Comparison of ENCODE assay signal across 1 cellular context in genomic region chr3:30289324-30289723, GRCh38.
TF ChIP-seq lines count a peak whose summit lies in the region.

No MANE protein-coding gene starts in this region.

TF ChIP-seq in HepG2, 621 proteins besides CTCF, POLR2A, EP300 and RAD21 (continued from another document and continues in another):
- TF ChIP-seq, protein P1, sequence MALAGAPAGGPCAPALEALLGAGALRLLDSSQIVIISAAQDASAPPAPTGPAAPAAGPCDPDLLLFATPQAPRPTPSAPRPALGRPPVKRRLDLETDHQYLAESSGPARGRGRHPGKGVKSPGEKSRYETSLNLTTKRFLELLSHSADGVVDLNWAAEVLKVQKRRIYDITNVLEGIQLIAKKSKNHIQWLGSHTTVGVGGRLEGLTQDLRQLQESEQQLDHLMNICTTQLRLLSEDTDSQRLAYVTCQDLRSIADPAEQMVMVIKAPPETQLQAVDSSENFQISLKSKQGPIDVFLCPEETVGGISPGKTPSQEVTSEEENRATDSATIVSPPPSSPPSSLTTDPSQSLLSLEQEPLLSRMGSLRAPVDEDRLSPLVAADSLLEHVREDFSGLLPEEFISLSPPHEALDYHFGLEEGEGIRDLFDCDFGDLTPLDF (CRISPR knock-in tag; IDR thresholded peaks at IDR 0.05), result no peak
- TF ChIP-seq ZNF709 (CRISPR knock-in tag; IDR thresholded peaks at IDR 0.05) (no peak), KDM5B (CRISPR knock-in tag; IDR thresholded peaks at IDR 0.05; ENCODE audit: borderline replicate concordance) (no peak), KAT8 (CRISPR knock-in tag; IDR thresholded peaks at IDR 0.05) (peak; percentile 60; the same call in 1 of the 2 replicates), STAG1 (CRISPR knock-in tag; IDR thresholded peaks at IDR 0.05) (peak; percentile 26), RCOR2 (CRISPR knock-in tag; IDR thresholded peaks at IDR 0.05) (peak; percentile 73), PATZ1 (CRISPR knock-in tag; IDR thresholded peaks at IDR 0.05) (peak; percentile 14; the same call in 1 of the 2 replicates), FOXO1 (CRISPR knock-in tag; IDR thresholded peaks at IDR 0.05) (peak; percentile 37; the same call in 1 of the 2 replicates), RXRB (CRISPR knock-in tag; IDR thresholded peaks at IDR 0.05; ENCODE audit: borderline replicate concordance) (peak; percentile 68), ZMYM2 (CRISPR knock-in tag; IDR thresholded peaks at IDR 0.05) (peak; percentile 79), LCORL (IDR thresholded peaks at IDR 0.05) (no peak), LCORL (CRISPR knock-in tag; IDR thresholded peaks at IDR 0.05) (peak; percentile 33; the same call in 1 of the 2 replicates), HNF4A (CRISPR knock-in tag; IDR thresholded peaks at IDR 0.05) (peak; percentile 84), ISL2 (CRISPR knock-in tag; IDR thresholded peaks at IDR 0.05) (peak; percentile 77), TFE3 (CRISPR knock-in tag; IDR thresholded peaks at IDR 0.05) (peak; percentile 57), ZNF687 (CRISPR knock-in tag; IDR thresholded peaks at IDR 0.05) (no peak), GTF3A (CRISPR knock-in tag; conservative IDR thresholded peaks at IDR 0.05) (no peak), CREM (IDR thresholded peaks at IDR 0.05) (peak; percentile 72), CREM (CRISPR knock-in tag; IDR thresholded peaks at IDR 0.05) (no peak), SAP130 (CRISPR knock-in tag; IDR thresholded peaks at IDR 0.05; ENCODE audit: low read depth) (peak; percentile 64), HOMEZ (CRISPR knock-in tag; IDR thresholded peaks at IDR 0.05; ENCODE audit: low read depth) (peak; percentile 98), ZNF850 (CRISPR knock-in tag; conservative IDR thresholded peaks at IDR 0.05) (no peak), ZNF792 (CRISPR knock-in tag; IDR thresholded peaks at IDR 0.05) (peak; percentile 78), ZNF292 (CRISPR knock-in tag; IDR thresholded peaks at IDR 0.05; ENCODE audit: borderline replicate concordance, low read depth) (peak; percentile 55; the same call in 1 of the 2 replicates), HDAC2 (CRISPR knock-in tag; IDR thresholded peaks at IDR 0.05) (peak; percentile 61; the same call in 1 of the 2 replicates), NCOA2 (CRISPR knock-in tag; IDR thresholded peaks at IDR 0.05) (peak; percentile 78), RARA (CRISPR knock-in tag; IDR thresholded peaks at IDR 0.05) (peak; percentile 66), THAP11 (CRISPR knock-in tag; IDR thresholded peaks at IDR 0.05) (peak; percentile 26), TGIF2 (CRISPR knock-in tag; IDR thresholded peaks at IDR 0.05) (0 out of 2 replicates have a peak, but pooled peaks have one; percentile 30), MXI1 (IDR thresholded peaks at IDR 0.05; ENCODE audit: borderline replicate concordance, low read depth, low read length) (peak; percentile 10; the same call in 1 of the 3 replicates), CHD4 (IDR thresholded peaks at IDR 0.05; ENCODE audit: borderline replicate concordance, low read length) (no peak)
- TF ChIP-seq, protein P2, sequence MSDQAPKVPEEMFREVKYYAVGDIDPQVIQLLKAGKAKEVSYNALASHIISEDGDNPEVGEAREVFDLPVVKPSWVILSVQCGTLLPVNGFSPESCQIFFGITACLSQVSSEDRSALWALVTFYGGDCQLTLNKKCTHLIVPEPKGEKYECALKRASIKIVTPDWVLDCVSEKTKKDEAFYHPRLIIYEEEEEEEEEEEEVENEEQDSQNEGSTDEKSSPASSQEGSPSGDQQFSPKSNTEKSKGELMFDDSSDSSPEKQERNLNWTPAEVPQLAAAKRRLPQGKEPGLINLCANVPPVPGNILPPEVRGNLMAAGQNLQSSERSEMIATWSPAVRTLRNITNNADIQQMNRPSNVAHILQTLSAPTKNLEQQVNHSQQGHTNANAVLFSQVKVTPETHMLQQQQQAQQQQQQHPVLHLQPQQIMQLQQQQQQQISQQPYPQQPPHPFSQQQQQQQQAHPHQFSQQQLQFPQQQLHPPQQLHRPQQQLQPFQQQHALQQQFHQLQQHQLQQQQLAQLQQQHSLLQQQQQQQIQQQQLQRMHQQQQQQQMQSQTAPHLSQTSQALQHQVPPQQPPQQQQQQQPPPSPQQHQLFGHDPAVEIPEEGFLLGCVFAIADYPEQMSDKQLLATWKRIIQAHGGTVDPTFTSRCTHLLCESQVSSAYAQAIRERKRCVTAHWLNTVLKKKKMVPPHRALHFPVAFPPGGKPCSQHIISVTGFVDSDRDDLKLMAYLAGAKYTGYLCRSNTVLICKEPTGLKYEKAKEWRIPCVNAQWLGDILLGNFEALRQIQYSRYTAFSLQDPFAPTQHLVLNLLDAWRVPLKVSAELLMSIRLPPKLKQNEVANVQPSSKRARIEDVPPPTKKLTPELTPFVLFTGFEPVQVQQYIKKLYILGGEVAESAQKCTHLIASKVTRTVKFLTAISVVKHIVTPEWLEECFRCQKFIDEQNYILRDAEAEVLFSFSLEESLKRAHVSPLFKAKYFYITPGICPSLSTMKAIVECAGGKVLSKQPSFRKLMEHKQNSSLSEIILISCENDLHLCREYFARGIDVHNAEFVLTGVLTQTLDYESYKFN (CRISPR knock-in tag; conservative IDR thresholded peaks at IDR 0.05), result peak; percentile 79
- TF ChIP-seq, protein P3, sequence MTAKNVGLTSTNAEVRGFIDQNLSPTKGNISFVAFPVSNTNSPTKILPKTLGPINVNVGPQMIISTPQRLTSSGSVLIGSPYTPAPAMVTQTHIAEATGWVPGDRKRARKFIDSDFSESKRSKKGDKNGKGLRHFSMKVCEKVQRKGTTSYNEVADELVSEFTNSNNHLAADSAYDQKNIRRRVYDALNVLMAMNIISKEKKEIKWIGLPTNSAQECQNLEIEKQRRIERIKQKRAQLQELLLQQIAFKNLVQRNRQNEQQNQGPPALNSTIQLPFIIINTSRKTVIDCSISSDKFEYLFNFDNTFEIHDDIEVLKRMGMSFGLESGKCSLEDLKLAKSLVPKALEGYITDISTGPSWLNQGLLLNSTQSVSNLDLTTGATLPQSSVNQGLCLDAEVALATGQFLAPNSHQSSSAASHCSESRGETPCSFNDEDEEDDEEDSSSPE (CRISPR knock-in tag; IDR thresholded peaks at IDR 0.05), result no peak
- TF ChIP-seq, protein P4, sequence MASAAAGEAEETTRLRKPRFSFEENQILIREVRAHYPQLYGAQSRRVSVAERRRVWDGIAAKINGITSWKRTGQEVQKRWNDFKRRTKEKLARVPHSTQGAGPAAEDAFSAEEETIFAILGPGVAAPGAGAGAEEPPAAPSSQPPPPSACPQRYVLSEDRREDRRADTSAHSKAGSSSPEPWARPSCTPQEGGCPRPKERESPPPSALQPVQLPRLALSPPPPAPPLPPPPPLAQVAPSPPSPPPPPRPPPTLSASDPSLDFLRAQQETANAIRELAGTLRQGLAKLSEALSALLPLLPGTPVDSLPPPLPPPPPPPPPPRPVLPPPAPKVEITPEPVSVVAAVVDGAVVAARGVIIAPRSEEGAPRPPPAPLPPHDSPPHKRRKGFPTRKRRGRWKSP (CRISPR knock-in tag; IDR thresholded peaks at IDR 0.05), result no peak
- TF ChIP-seq, protein P5, sequence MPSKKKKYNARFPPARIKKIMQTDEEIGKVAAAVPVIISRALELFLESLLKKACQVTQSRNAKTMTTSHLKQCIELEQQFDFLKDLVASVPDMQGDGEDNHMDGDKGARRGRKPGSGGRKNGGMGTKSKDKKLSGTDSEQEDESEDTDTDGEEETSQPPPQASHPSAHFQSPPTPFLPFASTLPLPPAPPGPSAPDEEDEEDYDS (CRISPR knock-in tag; IDR thresholded peaks at IDR 0.05), result peak; percentile 11; the same call in 1 of the 2 replicates
- TF ChIP-seq, protein P6, sequence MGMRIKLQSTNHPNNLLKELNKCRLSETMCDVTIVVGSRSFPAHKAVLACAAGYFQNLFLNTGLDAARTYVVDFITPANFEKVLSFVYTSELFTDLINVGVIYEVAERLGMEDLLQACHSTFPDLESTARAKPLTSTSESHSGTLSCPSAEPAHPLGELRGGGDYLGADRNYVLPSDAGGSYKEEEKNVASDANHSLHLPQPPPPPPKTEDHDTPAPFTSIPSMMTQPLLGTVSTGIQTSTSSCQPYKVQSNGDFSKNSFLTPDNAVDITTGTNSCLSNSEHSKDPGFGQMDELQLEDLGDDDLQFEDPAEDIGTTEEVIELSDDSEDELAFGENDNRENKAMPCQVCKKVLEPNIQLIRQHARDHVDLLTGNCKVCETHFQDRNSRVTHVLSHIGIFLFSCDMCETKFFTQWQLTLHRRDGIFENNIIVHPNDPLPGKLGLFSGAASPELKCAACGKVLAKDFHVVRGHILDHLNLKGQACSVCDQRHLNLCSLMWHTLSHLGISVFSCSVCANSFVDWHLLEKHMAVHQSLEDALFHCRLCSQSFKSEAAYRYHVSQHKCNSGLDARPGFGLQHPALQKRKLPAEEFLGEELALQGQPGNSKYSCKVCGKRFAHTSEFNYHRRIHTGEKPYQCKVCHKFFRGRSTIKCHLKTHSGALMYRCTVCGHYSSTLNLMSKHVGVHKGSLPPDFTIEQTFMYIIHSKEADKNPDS (CRISPR knock-in tag; IDR thresholded peaks at IDR 0.05), result peak; percentile 100
- TF ChIP-seq, protein P7, sequence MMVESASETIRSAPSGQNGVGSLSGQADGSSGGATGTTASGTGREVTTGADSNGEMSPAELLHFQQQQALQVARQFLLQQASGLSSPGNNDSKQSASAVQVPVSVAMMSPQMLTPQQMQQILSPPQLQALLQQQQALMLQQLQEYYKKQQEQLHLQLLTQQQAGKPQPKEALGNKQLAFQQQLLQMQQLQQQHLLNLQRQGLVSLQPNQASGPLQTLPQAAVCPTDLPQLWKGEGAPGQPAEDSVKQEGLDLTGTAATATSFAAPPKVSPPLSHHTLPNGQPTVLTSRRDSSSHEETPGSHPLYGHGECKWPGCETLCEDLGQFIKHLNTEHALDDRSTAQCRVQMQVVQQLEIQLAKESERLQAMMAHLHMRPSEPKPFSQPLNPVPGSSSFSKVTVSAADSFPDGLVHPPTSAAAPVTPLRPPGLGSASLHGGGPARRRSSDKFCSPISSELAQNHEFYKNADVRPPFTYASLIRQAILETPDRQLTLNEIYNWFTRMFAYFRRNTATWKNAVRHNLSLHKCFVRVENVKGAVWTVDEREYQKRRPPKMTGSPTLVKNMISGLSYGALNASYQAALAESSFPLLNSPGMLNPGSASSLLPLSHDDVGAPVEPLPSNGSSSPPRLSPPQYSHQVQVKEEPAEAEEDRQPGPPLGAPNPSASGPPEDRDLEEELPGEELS (CRISPR knock-in tag; IDR thresholded peaks at IDR 0.05), result peak; percentile 80
